19 cellular contexts compared by ENCODE assay signal in the genomic region with DNA sequence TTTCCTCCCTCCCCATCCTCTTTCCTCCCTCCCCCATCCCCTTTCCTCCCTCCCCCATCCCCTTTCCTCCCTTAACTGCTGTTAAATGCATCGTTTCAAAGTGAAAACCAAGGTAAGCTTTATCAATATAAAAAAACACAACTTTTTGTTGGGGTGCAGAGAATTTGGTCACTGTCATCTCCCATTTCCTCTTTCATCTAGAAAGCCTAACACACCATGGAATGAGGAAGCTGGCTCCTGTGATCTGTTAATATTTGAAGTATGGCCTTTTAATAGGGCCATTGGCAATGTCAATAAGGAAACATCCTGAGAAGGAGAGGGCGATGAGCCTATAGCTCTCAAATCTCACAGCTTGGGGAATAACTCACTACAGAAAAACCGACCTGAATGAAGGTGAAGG. TPM values are rescaled to one million over a fixed set of nuclear protein-coding genes. Genes with fewer than 3 reads are reported as not detected.
DNase-seq lines count a peak whose midpoint lies in the region; ATAC-seq and TF ChIP-seq lines count a peak whose summit lies in the region.
"Had no signal": no experiment of that assay in that cellular context is flagged by ENCODE, and none has a peak within 500 bp of the region (broad histone marks: within the 10 kb centered on the region; RNA-seq: fewer than 3 reads in every experiment).

No MANE protein-coding gene starts in this region.

- no peak for TF ChIP-seq CTCF in body of pancreas (IDR thresholded peaks at IDR 0.05)

- WGBS in body of pancreas, 2 donors = 41 to 66% methylated on average over 3 of the region's 3 CpGs

- intact Hi-C loops in body of pancreas (cut with DNase I) (no loop called here), left ventricle myocardium superior (cut with micrococcal nuclease) (no loop called here)

- no peaks in the 10 kb centered on the region for H3K4me1 ChIP-seq in body of pancreas
- H3K4me1 ChIP-seq: psoas muscle, spleen had no signal

- H3K36me3 ChIP-seq in body of pancreas (replicated peaks in 1 of 2; ENCODE audit: insufficient read depth in 1 of 2, low read depth in 2 of 2) = no peaks in the 10 kb centered on the region
- H3K36me3 ChIP-seq: brain microvascular endothelial cell, spleen had no signal

- ATAC-seq in body of pancreas = peak; percentile 68
- no peak for ATAC-seq in left ventricle myocardium superior
- ATAC-seq: activated T-cell treated with anti-CD3 and anti-CD28 coated beads, Interleukin-2, amount 50 U/mL, for 4 hours; psoas muscle; stimulated activated effector memory CD8-positive, alpha-beta T cell treated with anti-CD3 and anti-CD28 coated beads, Interleukin-12 subunit alpha, Interleukin-12 subunit beta, amount 100 ng/mL, for 72 hours had no signal

- DNase-seq in SIG-M5 treated with dmso at 0.1 percent for 504 hours (lab: John Stamatoyannopoulos, UW; ENCODE audit: unreplicated experiment) (peak; percentile 31), SIG-M5 (lab: John Stamatoyannopoulos, UW) (no peak), NCI-H2029 (lab: John Stamatoyannopoulos, UW) (peak; percentile 32), body of pancreas (no peak), left ventricle myocardium superior (no peak), NCI-H2227 treated with DMSO at 0.1 percent for 48 hours (lab: John Stamatoyannopoulos, UW) (no peak), NCI-H748 treated with DMSO at 0.1 percent for 48 hours (lab: John Stamatoyannopoulos, UW) (no peak)
- no peak for DNase-seq in activated CD8-positive, alpha-beta memory T cell treated with anti-CD3 and anti-CD28 coated beads, Interleukin-2, amount 50 U/mL, for 4 hours
- DNase-seq: activated naive CD8-positive, alpha-beta T cell treated with anti-CD3 and anti-CD28 coated beads for 36 hours; activated T-cell treated with anti-CD3 and anti-CD28 coated beads, Interleukin-2, amount 50 U/mL, for 4 hours; brain microvascular endothelial cell; H7; NCI-H1105; psoas muscle; spleen; trophoblast cell had no signal

- H3K9me3 ChIP-seq in body of pancreas = no peaks in the 10 kb centered on the region
- H3K9me3 ChIP-seq: psoas muscle, spleen had no signal

- TF ChIP-seq POLR2A in body of pancreas (IDR thresholded peaks at IDR 0.05) = no peak

- H3K27me3 ChIP-seq in body of pancreas = no peaks in the 10 kb centered on the region
- H3K27me3 ChIP-seq: brain microvascular endothelial cell, spleen had no signal

- no peak overlapping the region for H3K4me3 ChIP-seq in body of pancreas
- H3K4me3 ChIP-seq: psoas muscle, spleen had no signal

- no peak overlapping the region for H3K27ac ChIP-seq in body of pancreas
- H3K27ac ChIP-seq: brain microvascular endothelial cell, epithelial cell of prostate, psoas muscle, spleen had no signal

RNA-seq across cellular contexts. Expression of a gene that starts 7.0 kb away (rescaled TPM):
- total RNA-seq in body of pancreas = 1 to 10 TPM; 2.3 to 2.9 TPM
- 2.4 TPM for total RNA-seq in left ventricle myocardium superior
- total RNA-seq: OCI-LY7 had no signal

Comparison
In these comparisons a context has a peak if more than half of its experiments do, and no peak if none do; other contexts are left out.
1. DNase-seq: peak in SIG-M5 treated with dmso at 0.1 percent for 504 hours (single experiment) and NCI-H2029 (single experiment); none in SIG-M5 (single experiment), body of pancreas (0 of 4), left ventricle myocardium superior (single experiment), NCI-H2227 treated with DMSO at 0.1 percent for 48 hours (single experiment), activated CD8-positive, alpha-beta memory T cell treated with anti-CD3 and anti-CD28 coated beads, Interleukin-2, amount 50 U/mL, for 4 hours (single experiment) and NCI-H748 treated with DMSO at 0.1 percent for 48 hours (single experiment).